In the genomic region with DNA sequence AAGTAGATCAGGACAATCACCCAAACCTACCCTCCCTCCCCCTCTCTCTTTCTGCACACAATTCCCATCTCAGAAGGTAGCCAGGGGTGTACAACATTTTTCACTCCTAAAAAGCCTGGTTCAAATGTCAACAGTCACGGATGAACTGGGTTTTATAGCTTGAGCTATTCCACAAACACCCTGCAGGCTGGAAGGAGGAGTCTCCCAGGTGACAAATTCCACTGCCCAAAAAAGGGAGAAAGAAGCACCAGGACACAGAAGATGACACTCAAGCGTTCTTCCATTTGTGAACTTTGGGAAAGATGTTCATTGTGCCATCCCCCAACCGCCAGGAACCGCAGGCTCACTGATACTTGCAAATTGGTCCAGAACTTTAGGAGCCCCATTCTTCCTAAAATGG, we compare ENCODE assay signal across 19 cellular contexts.
DNase-seq lines count a peak whose midpoint lies in the region; ATAC-seq and TF ChIP-seq lines count a peak whose summit lies in the region.
"Had no signal": no experiment of that assay in that cellular context is flagged by ENCODE, and none has a peak within 500 bp of the region (broad histone marks: within the 10 kb centered on the region; RNA-seq: fewer than 3 reads in every experiment).

No MANE protein-coding gene starts in this region.

- BruUV-seq in Caco-2 (replicated peaks; lab: Mats Ljungman, UMichigan), result no TSS peak

- peaks cover 12% of the 10 kb centered on the region for H3K4me1 Mint-ChIP-seq in Caco-2 (ENCODE audit: low read depth, unreplicated experiment)
- H3K4me1 Mint-ChIP-seq in stimulated activated naive CD8-positive, alpha-beta T cell treated with anti-CD3 and anti-CD28 coated beads, Interleukin-15, amount 100 ng/mL, for 72 hours, result no peaks in the 10 kb centered on the region

- TF ChIP-seq CTCF in Caco-2 (IDR thresholded peaks at IDR 0.05; ENCODE audit: insufficient read depth in 1 of 2, low read depth in 1 of 2, low read length in 1 of 2, severe bottlenecking in 1 of 2, unreplicated experiment in 1 of 2) (no peak), VCaP (conservative IDR thresholded peaks at IDR 0.05) (no peak)

- no peak overlapping the region for H3K4me3 Mint-ChIP-seq in Caco-2 (ENCODE audit: unreplicated experiment)
- H3K4me3 Mint-ChIP-seq in stimulated activated naive CD8-positive, alpha-beta T cell treated with anti-CD3 and anti-CD28 coated beads, Interleukin-15, amount 100 ng/mL, for 72 hours, result no peak overlapping the region
- H3K4me3 Mint-ChIP-seq: CD8-positive, alpha-beta T cell had no signal

- POLR2A ChIA-PET in Caco-2 (lab: Charles Lee), result no interaction called here

- intact Hi-C loops in Caco-2 (cut with micrococcal nuclease; ENCODE audit: unreplicated experiment), result no loop called here

- H3K4me1 ChIP-seq in Caco-2, result peaks cover 11% of the 10 kb centered on the region

- peak overlapping the region; percentile 24 for H3K27ac Mint-ChIP-seq in Caco-2 (ENCODE audit: unreplicated experiment)
- no peak overlapping the region for H3K27ac Mint-ChIP-seq in stimulated activated naive CD8-positive, alpha-beta T cell treated with anti-CD3 and anti-CD28 coated beads, Interleukin-15, amount 100 ng/mL, for 72 hours
- H3K27ac Mint-ChIP-seq: CD8-positive, alpha-beta T cell had no signal

- H3K27me3 Mint-ChIP-seq in Caco-2 (ENCODE audit: insufficient read depth, unreplicated experiment), result no peaks in the 10 kb centered on the region
- H3K27me3 Mint-ChIP-seq in stimulated activated naive CD8-positive, alpha-beta T cell treated with anti-CD3 and anti-CD28 coated beads, Interleukin-15, amount 100 ng/mL, for 72 hours, result no peaks in the 10 kb centered on the region

- H3K27me3 ChIP-seq in Caco-2 (replicated peaks; ENCODE audit: control insufficient read depth, insufficient read depth, low read length), result no peaks in the 10 kb centered on the region
- H3K27me3 ChIP-seq: BLaER1 had no signal

- H3K4me3 ChIP-seq in Caco-2 (ENCODE audit: low read depth, low read length), result no peak overlapping the region
- H3K4me3 ChIP-seq: A549, BLaER1, GM12878 had no signal

- CTCF ChIA-PET in Caco-2 (lab: Charles Lee), result interaction anchor here (0.6 to 1.4 kb wide), 2 partner anchors 12 kb away, joined by 4 to 5 read pairs; no protein-coding TSS in a partner anchor

- H3K9me3 ChIP-seq in Caco-2, result no peaks in the 10 kb centered on the region
- H3K9me3 ChIP-seq: A549, BLaER1 had no signal

- peak overlapping the region; percentile 65 for H3K27ac ChIP-seq in VCaP
- H3K27ac ChIP-seq: 22Rv1, BLaER1 had no signal

- peaks cover 68% of the 10 kb centered on the region for H3K36me3 Mint-ChIP-seq in Caco-2 (ENCODE audit: insufficient read depth, unreplicated experiment)
- H3K36me3 Mint-ChIP-seq: CD8-positive, alpha-beta T cell had no signal

- H3K36me3 ChIP-seq in Caco-2 (ENCODE audit: control insufficient read depth, insufficient read depth, low read length), result peaks cover 12% of the 10 kb centered on the region

- DNase-seq in SIG-M5 treated with dmso at 0.1 percent for 504 hours (lab: John Stamatoyannopoulos, UW; ENCODE audit: unreplicated experiment) (peak; percentile 41), SIG-M5 (lab: John Stamatoyannopoulos, UW) (no peak), Caco-2 (peak in 1 of 2 experiments; percentile 36), SW480 (ENCODE audit: low spot score) (no peak)
- no peak for DNase-seq in stimulated activated naive CD8-positive, alpha-beta T cell treated with anti-CD3 and anti-CD28 coated beads, Interleukin-15, amount 100 ng/mL, for 72 hours
- DNase-seq: CD8-positive, alpha-beta T cell; DMS 273 treated with DMSO at 0.1 percent for 48 hours; DMS53; DND-41; EL; GOT3; H7; KG1 had no signal

- no peaks in the 10 kb centered on the region for H3K9me3 Mint-ChIP-seq in Caco-2 (ENCODE audit: unreplicated experiment)
- no peaks in the 10 kb centered on the region for H3K9me3 Mint-ChIP-seq in stimulated activated naive CD8-positive, alpha-beta T cell treated with anti-CD3 and anti-CD28 coated beads, Interleukin-15, amount 100 ng/mL, for 72 hours
- H3K9me3 Mint-ChIP-seq: CD8-positive, alpha-beta T cell had no signal

- no peak for ATAC-seq in stimulated activated naive CD8-positive, alpha-beta T cell treated with anti-CD3 and anti-CD28 coated beads, Interleukin-15, amount 100 ng/mL, for 72 hours
- no peak for ATAC-seq in HG03196 (IDR thresholded peaks at IDR 0.05; ENCODE audit: unreplicated experiment)
- ATAC-seq: A549; CD8-positive, alpha-beta T cell; GM12878 had no signal
